25 cellular contexts compared by ENCODE assay signal in the genomic region with DNA sequence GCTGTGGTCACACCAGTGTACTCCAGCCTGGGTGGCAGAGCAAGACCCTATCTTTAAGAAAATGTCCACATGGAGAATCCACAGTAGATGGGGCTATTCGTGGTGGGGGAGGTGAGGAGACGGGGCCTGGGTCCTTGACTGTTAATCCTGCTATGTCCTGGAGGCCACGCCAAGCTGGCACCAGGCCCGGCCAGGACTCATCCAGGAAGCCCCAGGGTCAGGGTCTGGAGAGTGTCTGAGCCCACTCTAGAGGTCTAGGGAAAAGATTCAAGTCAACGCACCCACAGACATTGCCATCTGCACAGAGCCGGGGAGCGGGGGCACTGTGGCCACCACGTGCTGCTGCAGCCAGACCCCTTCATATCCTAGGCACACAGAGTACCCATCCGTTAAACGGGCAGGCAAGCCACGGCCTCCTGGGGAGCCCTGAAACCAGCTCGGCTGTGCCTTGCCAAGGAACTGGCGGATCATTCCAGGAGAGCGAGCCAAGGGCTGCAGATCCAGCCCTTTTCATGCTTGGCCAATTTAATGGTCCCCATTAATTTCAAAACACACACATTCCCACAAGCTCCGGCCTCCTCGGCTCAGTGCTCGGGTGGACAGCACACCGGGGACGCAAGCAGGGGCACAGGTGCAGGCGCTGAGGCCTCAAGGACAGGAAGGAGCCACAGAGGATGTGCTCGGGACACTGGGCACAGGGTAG. TPM values are rescaled to one million over a fixed set of nuclear protein-coding genes. Genes with fewer than 3 reads are reported as not detected.
DNase-seq lines count a peak whose midpoint lies in the region; ATAC-seq, FAIRE-seq and TF ChIP-seq lines count a peak whose summit lies in the region.
"Had no signal": no experiment of that assay in that cellular context is flagged by ENCODE, and none has a peak within 500 bp of the region (broad histone marks: within the 10 kb centered on the region; RNA-seq: fewer than 3 reads in every experiment).

No MANE protein-coding gene starts in this region.

- TF ChIP-seq RAD21 in IMR-90 (IDR thresholded peaks at IDR 0.05; ENCODE audit: low read length): no peak

- no peak overlapping the region for H2BK120ac ChIP-seq in IMR-90 (ENCODE audit: low read depth, low read length)

- no peak for DNase-seq in IMR-90
- DNase-seq in T-helper 17 cell: no peak
- DNase-seq in kidney: peak; percentile 85
- DNase-seq in renal cortical epithelial cell (ENCODE audit: low read depth): peak; percentile 86
- DNase-seq in stimulated activated CD8-positive, alpha-beta memory T cell treated with anti-CD3 and anti-CD28 coated beads, Interleukin-4, amount 100 ng/mL, for 48 hours: no peak
- DNase-seq in adrenal gland: no peak
- DNase-seq: activated CD8-positive, alpha-beta T cell treated with anti-CD3 and anti-CD28 coated beads, Interleukin-2, amount 10 ng/mL, durations not matched to agents 7 days and 5 days; activated gamma-delta T cell; activated T-cell treated with anti-CD3 and anti-CD28 coated beads for 4 hours; CD4-positive, alpha-beta T cell; cortex of kidney; endodermal cell; esophagus squamous epithelium; NCI-H1417 treated with DMSO at 0.1 percent for 48 hours; OCI-M1; SHP77; spleen; stimulated activated CD4-positive, alpha-beta T cell treated with anti-CD3 and anti-CD28 coated beads, Interleukin-4, amount 100 ng/mL, for 4 hours; stimulated activated naive CD4-positive, alpha-beta T cell treated with Interleukin-2 at 50 U/mL for 16 hours had no signal

- no peaks in the 10 kb centered on the region for H4K20me1 ChIP-seq in IMR-90 (ENCODE audit: insufficient read depth, low read length)

- H3K9me3 ChIP-seq in IMR-90 (ENCODE audit: control insufficient read depth, insufficient read depth, low read length) (no peaks in the 10 kb centered on the region), T-helper 17 cell (ENCODE audit: control insufficient read depth, low read length, poor library complexity, severe bottlenecking) (no peaks in the 10 kb centered on the region), kidney (ENCODE audit: control insufficient read depth in 1 of 2, low read length in 2 of 2) (no peaks in the 10 kb centered on the region), adrenal gland (replicated peaks in 1 of 3) (no peaks in the 10 kb centered on the region)
- H3K9me3 ChIP-seq: esophagus squamous epithelium, gastroesophageal sphincter, HAP-1, spleen, tibial nerve had no signal

- FAIRE-seq in kidney (lab: Jason Lieb, UNC): no peak
- FAIRE-seq: islet of Langerhans had no signal

- H3K4me1 ChIP-seq in IMR-90 (ENCODE audit: control insufficient read depth, insufficient read depth, low read length): no peaks in the 10 kb centered on the region
- H3K4me1 ChIP-seq in kidney (ENCODE audit: control insufficient read depth in 1 of 2, insufficient read depth in 1 of 2, low read depth in 1 of 2, low read length in 2 of 2): peaks cover 18 to 36% of the 10 kb centered on the region in 2 donors
- H3K4me1 ChIP-seq in adrenal gland (replicated peaks in 1 of 2): no peaks in the 10 kb centered on the region
- H3K4me1 ChIP-seq: HAP-1, tibial nerve had no signal

- POLR2A ChIA-PET in IMR-90 (lab: Charles Lee; ENCODE audit: unreplicated experiment): no interaction called here

- H3K79me1 ChIP-seq in IMR-90 (ENCODE audit: low read depth in 1 of 2, low read length in 2 of 2): no peaks in the 10 kb centered on the region; a peak in 1 of 4 replicates

- H4K91ac ChIP-seq in IMR-90 (ENCODE audit: insufficient read depth, low read depth, low read length): no peak overlapping the region

- H2BK15ac ChIP-seq in IMR-90 (ENCODE audit: low read depth, low read length): no peak overlapping the region

- H2AK5ac ChIP-seq in IMR-90 (ENCODE audit: low read depth, low read length): no peak overlapping the region

- no peaks in the 10 kb centered on the region for H3K36me3 Mint-ChIP-seq in T-helper 17 cell (ENCODE audit: low read depth)
- H3K36me3 Mint-ChIP-seq in activated T-helper 17 cell treated with anti-CD3 and anti-CD28 coated beads, Interleukin-2, amount 50 U/mL, for 72 hours (ENCODE audit: low read depth): no peaks in the 10 kb centered on the region

- dilution Hi-C loops in IMR-90 (cut with HindIII; ENCODE audit: low sequenced_read_pairs, unreplicated experiment): no loop called here

- no peak overlapping the region for H2AFZ ChIP-seq in IMR-90 (replicated peaks; ENCODE audit: low read length, poor library complexity)

- H3K23ac ChIP-seq in IMR-90 (ENCODE audit: low read depth, low read length): no peak overlapping the region

- H3K27me3 ChIP-seq in IMR-90 (ENCODE audit: control insufficient read depth, insufficient read depth, low read length): no peaks in the 10 kb centered on the region
- no peaks in the 10 kb centered on the region for H3K27me3 ChIP-seq in adrenal gland
- H3K27me3 ChIP-seq: esophagus squamous epithelium, gastroesophageal sphincter, spleen, tibial nerve had no signal

- H3K36me3 ChIP-seq in IMR-90 (ENCODE audit: control insufficient read depth, insufficient read depth, low read length) (no peaks in the 10 kb centered on the region), kidney (ENCODE audit: control insufficient read depth in 1 of 2, insufficient read depth in 2 of 2, low read length in 2 of 2) (no peaks in the 10 kb centered on the region), adrenal gland (replicated peaks in 1 of 2) (no peaks in the 10 kb centered on the region)
- H3K36me3 ChIP-seq: gastroesophageal sphincter, HAP-1, spleen, tibial nerve had no signal

- no peak overlapping the region for H3K18ac ChIP-seq in IMR-90 (ENCODE audit: low read depth, low read length)

- H3K4ac ChIP-seq in IMR-90 (ENCODE audit: low read depth, low read length): no peak overlapping the region

- WGBS in IMR-90 (ENCODE audit: extremely low coverage in 2 of 2, insufficient read length in 1 of 2), 2 experiments: 85% methylated on average over 9 of the region's 21 CpGs; no CpG with 5 or more reads in 1 of the 2 experiments
- 70 to 82% (median 76%) methylated on average over 15 to 21 of the region's 21 CpGs for WGBS in adrenal gland, 4 donors

- TF ChIP-seq POLR2A in IMR-90 (IDR thresholded peaks at IDR 0.05; ENCODE audit: low read depth, low read length) (no peak), adrenal gland (IDR thresholded peaks at IDR 0.05) (no peak)

- no peak overlapping the region for H3K56ac ChIP-seq in IMR-90 (ENCODE audit: extremely low read depth, insufficient read depth, low read length)

- no peak overlapping the region for H3K27ac ChIP-seq in IMR-90 (ENCODE audit: insufficient read depth, low read length)
- H3K27ac ChIP-seq in kidney (ENCODE audit: low read depth in 2 of 2, low read length in 2 of 2): peak overlapping the region; percentile 79 to 86
- H3K27ac ChIP-seq in adrenal gland: no peak overlapping the region
- H3K27ac ChIP-seq: esophagus squamous epithelium, gastroesophageal sphincter, spleen, tibial nerve had no signal

- H3K9me3 Mint-ChIP-seq in activated T-helper 17 cell treated with anti-CD3 and anti-CD28 coated beads, Interleukin-2, amount 50 U/mL, for 72 hours: no peaks in the 10 kb centered on the region
- H3K9me3 Mint-ChIP-seq: CD4-positive, alpha-beta T cell; endodermal cell had no signal

- H2BK20ac ChIP-seq in IMR-90 (ENCODE audit: low read depth, low read length): no peak overlapping the region

- BruUV-seq in IMR-90 (replicated peaks; lab: Mats Ljungman, UMichigan): no TSS peak

- H3K4me2 ChIP-seq in IMR-90 (ENCODE audit: low read depth, low read length): no peak overlapping the region

- CTCF ChIA-PET in IMR-90 (lab: Yijun Ruan, JAX): no interaction called here

- H2BK5ac ChIP-seq in IMR-90 (ENCODE audit: low read depth, low read length, poor library complexity, severe bottlenecking): no peak overlapping the region

- no peak overlapping the region for H3K4me3 Mint-ChIP-seq in T-helper 17 cell
- H3K4me3 Mint-ChIP-seq in activated T-helper 17 cell treated with anti-CD3 and anti-CD28 coated beads, Interleukin-2, amount 50 U/mL, for 72 hours: no peak overlapping the region
- H3K4me3 Mint-ChIP-seq: activated CD8-positive, alpha-beta T cell treated with anti-CD3 and anti-CD28 coated beads, Interleukin-2, amount 10 ng/mL, durations not matched to agents 7 days and 5 days; CD4-positive, alpha-beta T cell; endodermal cell had no signal

- H3K9ac ChIP-seq in IMR-90 (ENCODE audit: low read depth, low read length) (no peak overlapping the region), kidney (ENCODE audit: low read length in 2 of 2) (peak overlapping the region in 1 of 2 donors; percentile 71)

- peak overlapping the region; percentile 61 for H2AK9ac ChIP-seq in IMR-90 (replicated peaks; ENCODE audit: low read depth, low read length, poor library complexity)

- intact Hi-C loops in IMR-90 (cut with micrococcal nuclease): no loop called here
- intact Hi-C loops in kidney (cut with DNase I): no loop called here
- intact Hi-C loops in adrenal gland (cut with DNase I): loop anchor here in 1 of 2 donors (10.0 kb wide), 1 partner anchor 306 kb away; the partner anchor contains the start of gene MARK2

- H3K14ac ChIP-seq in IMR-90 (replicated peaks; ENCODE audit: low read depth, low read length): no peak overlapping the region

- no peak overlapping the region for H4K5ac ChIP-seq in IMR-90 (ENCODE audit: low read depth, low read length)

- in situ Hi-C loops in IMR-90 (cut with MboI; ENCODE audit: low sequenced_read_pairs): no loop called here

- H3K4me3 ChIP-seq in IMR-90 (ENCODE audit: insufficient read depth, low read depth, low read length) (no peak overlapping the region), kidney (ENCODE audit: low read length in 2 of 2) (no peak overlapping the region), adrenal gland (no peak overlapping the region)
- H3K4me3 ChIP-seq: esophagus squamous epithelium, gastroesophageal sphincter, HAP-1, spleen, tibial nerve had no signal

- peaks cover 8% of the 10 kb centered on the region for H3K4me1 Mint-ChIP-seq in T-helper 17 cell
- peaks cover 6% of the 10 kb centered on the region for H3K4me1 Mint-ChIP-seq in activated T-helper 17 cell treated with anti-CD3 and anti-CD28 coated beads, Interleukin-2, amount 50 U/mL, for 72 hours
- H3K4me1 Mint-ChIP-seq: endodermal cell had no signal

- no peaks in the 10 kb centered on the region for H3K9me1 ChIP-seq in IMR-90 (ENCODE audit: insufficient read depth, low read length)

- ATAC-seq in IMR-90 (ENCODE audit: low read depth) (no peak), T-helper 17 cell (no peak)
- no peak for ATAC-seq in activated T-helper 17 cell treated with anti-CD3 and anti-CD28 coated beads, Interleukin-2, amount 50 U/mL, for 72 hours (replicated peaks)
- ATAC-seq: activated CD4-positive, CD25-positive, alpha-beta regulatory T cell treated with anti-CD3 and anti-CD28 coated beads, Interleukin-2, amount 50 U/mL, for 24 hours; activated CD8-positive, alpha-beta T cell treated with anti-CD3 and anti-CD28 coated beads, Interleukin-2, amount 10 ng/mL, durations not matched to agents 7 days and 5 days; gastroesophageal sphincter had no signal

- no peak overlapping the region for H4K8ac ChIP-seq in IMR-90 (ENCODE audit: low read depth in 2 of 2, low read length in 2 of 2)

- no peak for TF ChIP-seq CTCF in IMR-90 (conservative IDR thresholded peaks at IDR 0.05; ENCODE audit: low read depth, low read length)
- TF ChIP-seq CTCF in kidney (IDR thresholded peaks at IDR 0.05; ENCODE audit: borderline replicate concordance, extremely low read depth, insufficient read depth): no peak
- no peak for TF ChIP-seq CTCF in adrenal gland (IDR thresholded peaks at IDR 0.05)

- no peaks in the 10 kb centered on the region for H3K27me3 Mint-ChIP-seq in T-helper 17 cell
- H3K27me3 Mint-ChIP-seq in activated T-helper 17 cell treated with anti-CD3 and anti-CD28 coated beads, Interleukin-2, amount 50 U/mL, for 72 hours: no peaks in the 10 kb centered on the region
- H3K27me3 Mint-ChIP-seq: CD4-positive, alpha-beta T cell had no signal

- peak overlapping the region; percentile 27 for H3K27ac Mint-ChIP-seq in T-helper 17 cell
- H3K27ac Mint-ChIP-seq in activated T-helper 17 cell treated with anti-CD3 and anti-CD28 coated beads, Interleukin-2, amount 50 U/mL, for 72 hours: no peak overlapping the region
- H3K27ac Mint-ChIP-seq: activated CD8-positive, alpha-beta T cell treated with anti-CD3 and anti-CD28 coated beads, Interleukin-2, amount 10 ng/mL, durations not matched to agents 7 days and 5 days; CD4-positive, alpha-beta T cell; endodermal cell had no signal

RNA-seq across cellular contexts. Expression of gene MACROD1, which starts 24.7 kb away (rescaled TPM):
- total RNA-seq in IMR-90 (2012; rRNA removed): 2.5 and 4.2 TPM in 2 replicates
- polyA plus RNA-seq in IMR-90 (2012; rRNA removed): 9.3 and 10.9 TPM in 2 replicates
- 8.0 and 18.4 TPM in 2 replicates for polyA plus RNA-seq in IMR-90 (2012; cell fraction: cytosol; rRNA removed)
- polyA plus RNA-seq in IMR-90 (2012; cell fraction: nucleus; rRNA removed; ENCODE audit: low replicate concordance): 21.0 and 35.8 TPM in 2 replicates
- 1 to 10 TPM; 3.9 to 7.5 TPM for total RNA-seq in T-helper 17 cell
- 27.8 TPM for total RNA-seq in kidney
- 176 TPM for polyA plus RNA-seq in kidney (ENCODE audit: insufficient read depth, low read depth, low replicate concordance)
- 9.3 and 18.4 TPM in 2 replicates for total RNA-seq in renal cortical epithelial cell
- total RNA-seq in activated T-helper 17 cell treated with anti-CD3 and anti-CD28 coated beads, Interleukin-2, amount 50 U/mL, for 72 hours: 1 to 10 TPM; 5.4 to 9.6 TPM
- 10 to 100 TPM; 15.9 to 62.9 (median 26.8) TPM for total RNA-seq in adrenal gland
- polyA plus RNA-seq in adrenal gland: 10 to 100 TPM in 2 of 3 donors, 1 to 10 TPM in 1; 5.5 to 60.7 (median 41.1) TPM

RNA-seq across cellular contexts. Expression of gene STIP1, which starts 44.7 kb away (rescaled TPM):
- total RNA-seq in IMR-90 (2012; rRNA removed) (363 and 489 TPM in 2 replicates), T-helper 17 cell (10 to 100 TPM; 66.9 to 69.1 TPM), kidney (81.2 TPM), renal cortical epithelial cell (174 and 201 TPM in 2 replicates), adrenal gland (100 to 1,000 TPM; 126 to 404 (median 183) TPM)
- polyA plus RNA-seq in IMR-90 (2012; rRNA removed) (189 and 201 TPM in 2 replicates), kidney (ENCODE audit: insufficient read depth, low read depth, low replicate concordance) (86.0 TPM), adrenal gland (100 to 1,000 TPM in 1 of 3 donors, 10 to 100 TPM in 2; 82.1 to 523 (median 91.4) TPM)
- polyA plus RNA-seq in IMR-90 (2012; cell fraction: cytosol; rRNA removed): 99.3 and 323 TPM in 2 replicates
- 76.3 and 102 TPM in 2 replicates for polyA plus RNA-seq in IMR-90 (2012; cell fraction: nucleus; rRNA removed; ENCODE audit: low replicate concordance)
- 100 to 1,000 TPM; 259 to 462 TPM for total RNA-seq in activated T-helper 17 cell treated with anti-CD3 and anti-CD28 coated beads, Interleukin-2, amount 50 U/mL, for 72 hours

Comparison
In these comparisons a context has a peak if more than half of its experiments do, and no peak if none do; other contexts are left out.
1. DNase-seq: peak in kidney (single experiment) and renal cortical epithelial cell (single experiment); none in IMR-90 (single experiment), T-helper 17 cell (0 of 3), stimulated activated CD8-positive, alpha-beta memory T cell treated with anti-CD3 and anti-CD28 coated beads, Interleukin-4, amount 100 ng/mL, for 48 hours (single experiment) and adrenal gland (0 of 7).
2. H3K27ac ChIP-seq: peak in kidney (2 of 2); none in IMR-90 (single experiment) and adrenal gland (0 of 5).